Comparison of ENCODE assay signal across 9 cellular contexts in the genomic region with DNA sequence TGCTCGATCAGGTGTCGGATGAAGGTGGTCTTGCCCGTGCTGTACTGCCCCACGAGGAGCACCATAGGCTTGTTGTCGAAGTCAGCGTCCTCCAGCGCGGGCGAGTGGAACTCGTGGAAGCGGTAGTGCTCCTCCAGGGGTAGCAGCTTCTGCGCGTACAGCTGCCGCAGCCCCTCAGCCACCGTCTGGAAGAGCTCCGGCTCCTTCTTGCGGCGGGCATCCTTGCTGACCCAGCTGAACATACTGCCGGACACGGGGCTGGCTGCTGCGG. TPM values are rescaled to one million over a fixed set of nuclear protein-coding genes. Genes with fewer than 3 reads are reported as not detected.
DNase-seq lines count a peak whose midpoint lies in the region; ATAC-seq and TF ChIP-seq lines count a peak whose summit lies in the region.
"Had no signal": no experiment of that assay in that cellular context is flagged by ENCODE, and none has a peak within 500 bp of the region (broad histone marks: within the 10 kb centered on the region; RNA-seq: fewer than 3 reads in every experiment).

No MANE protein-coding gene starts in this region.

- H3K9me3 ChIP-seq in adrenal gland (replicated peaks in 1 of 3) (no peaks in the 10 kb centered on the region), subcutaneous abdominal adipose tissue (ENCODE audit: control insufficient read depth in 5 of 5, low read length in 5 of 5) (no peaks in the 10 kb centered on the region)

- peaks cover 63% of the 10 kb centered on the region for H3K36me3 Mint-ChIP-seq in Calu3 (ENCODE audit: insufficient read depth, unreplicated experiment)

- TF ChIP-seq CTCF in Calu3 (IDR thresholded peaks at IDR 0.05; ENCODE audit: unreplicated experiment), result no peak
- peak in 2 of 6 experiments; percentile 13 to 46 for TF ChIP-seq CTCF in adrenal gland (IDR thresholded peaks at IDR 0.05)

- peak; percentile 22 for DNase-seq in Calu3
- no peak for DNase-seq in adrenal gland
- peak; percentile 57 for DNase-seq in iris pigment epithelial cell (ENCODE audit: low read depth)
- DNase-seq in cerebellar cortex (ENCODE audit: low spot score), result no peak
- DNase-seq in DMS79 treated with DMSO at 0.1 percent for 48 hours (lab: John Stamatoyannopoulos, UW), result no peak

- H3K4me3 Mint-ChIP-seq in Calu3 (ENCODE audit: low read depth, unreplicated experiment), result peak overlapping the region; percentile 98

- H3K27me3 Mint-ChIP-seq in Calu3 (ENCODE audit: unreplicated experiment), result no peaks in the 10 kb centered on the region

- H3K27me3 ChIP-seq in adrenal gland (no peaks in the 10 kb centered on the region), subcutaneous abdominal adipose tissue (ENCODE audit: control insufficient read depth in 5 of 5, insufficient read depth in 4 of 5, low read length in 5 of 5) (no peaks in the 10 kb centered on the region)

- intact Hi-C loops in Calu3 (cut with micrococcal nuclease; ENCODE audit: unreplicated experiment), result no loop called here
- intact Hi-C loops in adrenal gland (cut with DNase I), result no loop called here

- H3K36me3 ChIP-seq in adrenal gland (replicated peaks in 1 of 2), result peaks cover 0 to 8% of the 10 kb centered on the region in 2 donors
- peaks cover 0 to 17% (median 12%) of the 10 kb centered on the region in 5 donors for H3K36me3 ChIP-seq in subcutaneous abdominal adipose tissue (ENCODE audit: control insufficient read depth in 5 of 5, insufficient read depth in 5 of 5, low read length in 5 of 5)

- no peak for TF ChIP-seq POLR2A in adrenal gland (IDR thresholded peaks at IDR 0.05)

- no peaks in the 10 kb centered on the region for H3K9me3 Mint-ChIP-seq in Calu3 (ENCODE audit: low read depth, unreplicated experiment)

- BruUV-seq in Calu3 (replicated peaks; lab: Mats Ljungman, UMichigan), result no TSS peak

- WGBS in adrenal gland, 4 donors, result 0% methylated on average over 21 of the region's 21 CpGs; no CpG with 5 or more reads in 2 of the 4 donors

- H3K4me3 ChIP-seq in adrenal gland, result peak overlapping the region; percentile 51 to 93 (median 82)
- H3K4me3 ChIP-seq in subcutaneous abdominal adipose tissue (ENCODE audit: low read depth in 1 of 5, low read length in 5 of 5), result peak overlapping the region; percentile 86 to 100 (median 94)

- H3K4me1 Mint-ChIP-seq in Calu3 (ENCODE audit: low read depth, unreplicated experiment), result peaks cover 30% of the 10 kb centered on the region

- peak overlapping the region; percentile 73 to 98 (median 96) for H3K9ac ChIP-seq in subcutaneous abdominal adipose tissue (ENCODE audit: low read length in 5 of 5)

- H3K27ac Mint-ChIP-seq in Calu3 (ENCODE audit: unreplicated experiment), result peak overlapping the region; percentile 93

- ATAC-seq in HG03159 (IDR thresholded peaks at IDR 0.05; ENCODE audit: unreplicated experiment), result peak; percentile 9
- ATAC-seq in HG03108 (IDR thresholded peaks at IDR 0.05; ENCODE audit: unreplicated experiment), result no peak

- H3K27ac ChIP-seq in adrenal gland, result peak overlapping the region in 4 of 5 donors; percentile 44 to 88 (median 58)
- peak overlapping the region; percentile 94 for H3K27ac ChIP-seq in subcutaneous abdominal adipose tissue (ENCODE audit: low read depth, low read length)

- CTCF ChIA-PET in Calu3 (lab: Charles Lee), result interaction anchor here (1.1 to 3.6 kb wide), 6 partner anchors 21 to 609 kb away, joined by 3 to 19 read pairs (median 5); a partner anchor contains a TSS

- H3K4me1 ChIP-seq in adrenal gland (replicated peaks in 1 of 2) (peaks cover 24 to 42% of the 10 kb centered on the region in 2 donors), subcutaneous abdominal adipose tissue (ENCODE audit: control insufficient read depth in 5 of 5, insufficient read depth in 5 of 5, low read length in 5 of 5) (peaks cover 23 to 77% (median 71%) of the 10 kb centered on the region in 5 donors)

RNA-seq across cellular contexts. Expression of a gene that starts 0.3 kb away (rescaled TPM):
- 92.8 and 101 TPM in 2 replicates for total RNA-seq in Calu3 (2022)
- 100 to 1,000 TPM in 1 of 8 donors, 10 to 100 TPM in 7; 38.5 to 107 (median 57.1) TPM for total RNA-seq in adrenal gland
- 10 to 100 TPM; 14.3 to 50.4 (median 20.0) TPM for polyA plus RNA-seq in adrenal gland

RNA-seq across cellular contexts. Expression of a gene that starts 33.7 kb away (rescaled TPM):
- 26.5 and 33.0 TPM in 2 replicates for total RNA-seq in Calu3 (2022)
- total RNA-seq in adrenal gland, result 10 to 100 TPM in 2 of 8 donors, 1 to 10 TPM in 6; 4.9 to 12.9 (median 9.1) TPM
- polyA plus RNA-seq in adrenal gland, result 1 to 10 TPM; 3.3 to 7.4 (median 4.9) TPM

RNA-seq across cellular contexts. Expression of a gene that starts 38.9 kb away (rescaled TPM):
- 29.6 and 35.8 TPM in 2 replicates for total RNA-seq in Calu3 (2022)
- total RNA-seq in adrenal gland, result 10 to 100 TPM; 27.2 to 43.5 (median 34.3) TPM
- 10 to 100 TPM in 2 of 3 donors, 1 to 10 TPM in 1; 3.6 to 43.3 (median 32.4) TPM for polyA plus RNA-seq in adrenal gland

RNA-seq across cellular contexts. Expression of a gene that starts 46.3 kb away (rescaled TPM):
- total RNA-seq in Calu3 (2022), result 9.9 and 12.2 TPM in 2 replicates
- total RNA-seq in adrenal gland, result 10 to 100 TPM; 11.4 to 26.6 (median 21.2) TPM
- polyA plus RNA-seq in adrenal gland, result 10 to 100 TPM; 10.7 to 51.3 (median 25.6) TPM

RNA-seq across cellular contexts. Expression of a gene that starts 57.5 kb away (rescaled TPM):
- total RNA-seq in Calu3 (2022) (not detected in 2 replicates), adrenal gland (not detected)
- under 1 TPM in 1 of 3 donors, not detected in 2; 0.67 TPM for polyA plus RNA-seq in adrenal gland
- total RNA-seq: M059J had no signal

Comparison
In these comparisons a context has a peak if more than half of its experiments do, and no peak if none do; other contexts are left out.
1. DNase-seq: peak in Calu3 (single experiment) and iris pigment epithelial cell (single experiment); none in adrenal gland (0 of 7), cerebellar cortex (single experiment) and DMS79 treated with DMSO at 0.1 percent for 48 hours (single experiment).